Comparison of ENCODE assay signal across 12 cellular contexts in genomic region chr6:107894821-107895396, GRCh38.
A peak's percentile ranks its signal among the peaks of the same experiment; 100 is the strongest.
DNase-seq lines count a peak whose midpoint lies in the region; TF ChIP-seq lines count a peak whose summit lies in the region.
"Had no signal": no experiment of that assay in that cellular context is flagged by ENCODE, and none has a peak within 500 bp of the region (broad histone marks: within the 10 kb centered on the region; RNA-seq: fewer than 3 reads in every experiment).

No MANE protein-coding gene starts in this region.

- no peaks in the 10 kb centered on the region for H4K20me1 ChIP-seq in DOHH2 (ENCODE audit: control insufficient read depth, insufficient read depth, low read depth, low read length)
- no peaks in the 10 kb centered on the region for H4K20me1 ChIP-seq in GM23248 (ENCODE audit: insufficient read depth)

- H3F3A ChIP-seq in DOHH2 (ENCODE audit: control insufficient read depth, insufficient read depth) (peaks cover 8% of the 10 kb centered on the region), GM23248 (ENCODE audit: insufficient read depth) (no peaks in the 10 kb centered on the region)

- H3K4me3 ChIP-seq in DOHH2 (ENCODE audit: low read length) (peak overlapping the region; percentile 4; the same call in 1 of the 2 replicates), GM23248 (no peak overlapping the region), mucosa of stomach (ENCODE audit: low read length) (no peak overlapping the region), ascending aorta (no peak overlapping the region)
- H3K4me3 ChIP-seq: gastroesophageal sphincter, right lobe of liver had no signal

- H3K36me3 ChIP-seq in DOHH2 (ENCODE audit: control insufficient read depth, low read length) (peaks cover 69% of the 10 kb centered on the region), GM23248 (ENCODE audit: low read depth) (peaks cover 85% of the 10 kb centered on the region), mucosa of stomach (ENCODE audit: control insufficient read depth, insufficient read depth, low read length) (peaks cover 4% of the 10 kb centered on the region), ascending aorta (peaks cover 25 to 83% of the 10 kb centered on the region in 2 donors)

- H3K27ac ChIP-seq in DOHH2 (ENCODE audit: low read depth, low read length) (peak overlapping the region; percentile 58), GM23248 (no peak overlapping the region), ascending aorta (no peak overlapping the region)
- H3K27ac ChIP-seq: gastroesophageal sphincter, right lobe of liver had no signal

- H3K4me1 ChIP-seq in DOHH2 (ENCODE audit: control insufficient read depth, low read length) (peaks cover 23% of the 10 kb centered on the region), GM23248 (ENCODE audit: insufficient read depth) (no peaks in the 10 kb centered on the region), mucosa of stomach (ENCODE audit: control insufficient read depth, insufficient read depth, low read length) (peaks cover 17% of the 10 kb centered on the region), ascending aorta (no peaks in the 10 kb centered on the region)
- H3K4me1 ChIP-seq: gastroesophageal sphincter, right lobe of liver had no signal

- H3K79me2 ChIP-seq in DOHH2 (ENCODE audit: control insufficient read depth, low read length) = no peaks in the 10 kb centered on the region
- H3K79me2 ChIP-seq in GM23248 (ENCODE audit: insufficient read depth) = peaks cover 35% of the 10 kb centered on the region

- no peaks in the 10 kb centered on the region for H3K9me3 ChIP-seq in DOHH2 (ENCODE audit: control insufficient read depth, insufficient read depth, low read length)
- H3K9me3 ChIP-seq in GM23248 (ENCODE audit: low read depth) = no peaks in the 10 kb centered on the region
- no peaks in the 10 kb centered on the region for H3K9me3 ChIP-seq in mucosa of stomach (ENCODE audit: control insufficient read depth, low read length)
- H3K9me3 ChIP-seq in ascending aorta = no peaks in the 10 kb centered on the region
- H3K9me3 ChIP-seq: gastroesophageal sphincter, right lobe of liver had no signal

- no peaks in the 10 kb centered on the region for H3K27me3 ChIP-seq in DOHH2 (ENCODE audit: control insufficient read depth, low read length)
- no peaks in the 10 kb centered on the region for H3K27me3 ChIP-seq in GM23248 (replicated peaks; ENCODE audit: insufficient read depth)
- no peaks in the 10 kb centered on the region for H3K27me3 ChIP-seq in mucosa of stomach (ENCODE audit: control insufficient read depth, insufficient read depth, low read length)
- no peaks in the 10 kb centered on the region for H3K27me3 ChIP-seq in ascending aorta
- H3K27me3 ChIP-seq: gastroesophageal sphincter, right lobe of liver had no signal

- H3K9me2 ChIP-seq in DOHH2 (replicated peaks; ENCODE audit: control insufficient read depth, low read length) (no peaks in the 10 kb centered on the region), GM23248 (ENCODE audit: insufficient read depth) (no peaks in the 10 kb centered on the region)

- intact Hi-C loops in ascending aorta (cut with DNase I) = no loop called here

- TF ChIP-seq CTCF in DOHH2 (IDR thresholded peaks at IDR 0.05; ENCODE audit: low read depth, low read length, poor library complexity, severe bottlenecking) = no peak
- no peak for TF ChIP-seq CTCF in ascending aorta (IDR thresholded peaks at IDR 0.05)

- in situ Hi-C loops in GM23248 (cut with MboI) = no loop called here

- peak overlapping the region; percentile 41 for H3K4me2 ChIP-seq in DOHH2 (ENCODE audit: low read length)
- no peak overlapping the region for H3K4me2 ChIP-seq in GM23248 (ENCODE audit: unreplicated experiment)

- no peak overlapping the region for H2AFZ ChIP-seq in GM23248

- peak; percentile 23 for DNase-seq in GM23248
- DNase-seq in RPMI8226 = peak; percentile 55
- DNase-seq in NCI-H2107 (lab: John Stamatoyannopoulos, UW) = no peak
- no peak for DNase-seq in ascending aorta (ENCODE audit: low spot score in 2 of 2)
- DNase-seq in NCI-H1694 treated with DMSO at 0.1 percent for 48 hours (lab: John Stamatoyannopoulos, UW) = no peak
- DNase-seq in NCI-H345 (lab: John Stamatoyannopoulos, UW) = no peak
- DNase-seq: cerebellar nuclear complex, NCI-H1092 treated with DMSO at 0.1 percent for 48 hours, right lobe of liver had no signal

- H3K9ac ChIP-seq in GM23248 = no peak overlapping the region
- H3K9ac ChIP-seq in mucosa of stomach (ENCODE audit: low read length) = peak overlapping the region; percentile 36

Comparison
In these comparisons a context has a peak if more than half of its experiments do, and no peak if none do; other contexts are left out.
1. DNase-seq: peak in GM23248 (single experiment) and RPMI8226 (single experiment); none in NCI-H2107 (single experiment), ascending aorta (0 of 2), NCI-H1694 treated with DMSO at 0.1 percent for 48 hours (single experiment) and NCI-H345 (single experiment).